In the genomic region with DNA sequence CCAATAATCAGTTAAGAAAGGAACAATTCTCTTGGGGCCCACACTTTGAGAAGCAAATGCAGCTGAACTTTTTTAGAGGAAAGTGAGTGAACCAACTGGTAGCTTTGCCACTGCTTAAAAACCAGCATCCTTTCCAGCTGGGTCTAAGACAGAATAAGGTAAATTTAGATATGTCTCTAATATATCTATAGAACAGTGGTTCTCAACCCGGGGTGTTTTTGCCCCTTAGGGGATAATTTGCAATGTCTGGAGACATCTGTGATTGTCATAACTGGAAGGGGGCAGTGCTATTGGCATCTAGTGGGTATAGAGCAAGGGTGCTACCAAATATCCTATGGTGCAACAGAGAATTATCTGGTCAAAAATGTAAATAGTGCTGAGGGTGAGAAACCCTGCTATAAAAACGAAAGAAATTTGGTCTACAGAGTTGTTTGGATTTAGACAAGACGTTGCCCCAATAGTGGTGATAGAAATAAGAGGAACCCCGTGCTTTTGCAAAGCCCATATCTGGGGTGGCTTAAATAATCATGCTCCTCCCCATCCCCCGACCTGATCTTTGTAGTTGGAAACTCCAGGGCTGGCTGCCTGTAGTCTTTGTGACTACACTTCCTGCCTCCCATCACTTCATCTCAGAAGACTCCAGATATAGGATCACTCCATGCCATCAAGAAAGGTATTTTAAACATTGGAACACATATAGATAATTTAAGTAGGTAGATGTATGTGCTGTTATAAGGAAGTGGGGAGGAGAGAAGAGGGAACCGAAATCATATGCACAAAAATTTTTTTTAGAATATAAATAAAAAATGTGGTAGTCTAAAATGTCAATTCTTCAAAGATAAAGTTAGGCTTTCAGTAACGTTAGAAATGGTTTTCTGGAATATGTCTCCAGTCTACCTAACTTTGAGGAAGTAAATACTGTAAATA, we compare ENCODE assay signal across 15 cellular contexts. TPM values are rescaled to one million over a fixed set of nuclear protein-coding genes. Genes with fewer than 3 reads are reported as not detected.
A peak's percentile ranks its signal among the peaks of the same experiment; 100 is the strongest.
DNase-seq lines count a peak whose midpoint lies in the region; ATAC-seq, FAIRE-seq and TF ChIP-seq lines count a peak whose summit lies in the region.
"Had no signal": no experiment of that assay in that cellular context is flagged by ENCODE, and none has a peak within 500 bp of the region (broad histone marks: within the 10 kb centered on the region; RNA-seq: fewer than 3 reads in every experiment).

TSS of gene TLR7 (plus strand) at position 622 of the 927 bp plus-strand sequence. CDS start 507 bp downstream, outside the sequence.

- no peak for DNase-seq in GM12892 (ENCODE audit: insufficient read length)
- DNase-seq in NOMO-1 treated with DMSO at 0.1 percent for 48 hours (lab: John Stamatoyannopoulos, UW; ENCODE audit: unreplicated experiment) = peak; percentile 56
- DNase-seq in pons (ENCODE audit: low spot score) = peak; percentile 31
- no peak for DNase-seq in Kasumi-1 (lab: John Stamatoyannopoulos, UW)
- DNase-seq in COLO829 (ENCODE audit: low spot score) = no peak
- DNase-seq: activated CD4-positive, alpha-beta T cell treated with anti-CD3 and anti-CD28 coated beads, Interleukin-2, amount 50 U/mL, for 48 hours; activated effector memory CD4-positive, alpha-beta T cell treated with Interleukin-2 at 50 U/mL for 16 hours; dorsolateral prefrontal cortex; HCEC 1CT; NCI-H1417; NCI-H510A treated with DMSO at 0.1 percent for 48 hours; right lobe of liver; T1000 had no signal

- no peak for FAIRE-seq in GM12892 (lab: Jason Lieb, UNC)

- ATAC-seq in GM21529 (IDR thresholded peaks at IDR 0.05; ENCODE audit: unreplicated experiment) = peak; percentile 47
- no peak for ATAC-seq in GM19023 (IDR thresholded peaks at IDR 0.05; ENCODE audit: unreplicated experiment)
- ATAC-seq: right lobe of liver had no signal

- TF ChIP-seq POLR2A in GM12892 (IDR thresholded peaks at IDR 0.05; ENCODE audit: low read depth, low read length) = peak; percentile 27; the same call in 1 of the 2 replicates

RNA-seq across cellular contexts. Expression of gene TLR7, which starts in this region (rescaled TPM):
- 19.1 TPM for polyA plus RNA-seq in GM12892 (2012; ENCODE audit: missing spikeins)

Comparison
In these comparisons a context has a peak if more than half of its experiments do, and no peak if none do; other contexts are left out.
1. DNase-seq: peak in NOMO-1 treated with DMSO at 0.1 percent for 48 hours (single experiment) and pons (single experiment); none in GM12892 (single experiment), Kasumi-1 (0 of 2) and COLO829 (single experiment).